Comparison of ENCODE assay signal across 8 cellular contexts in the genomic region with DNA sequence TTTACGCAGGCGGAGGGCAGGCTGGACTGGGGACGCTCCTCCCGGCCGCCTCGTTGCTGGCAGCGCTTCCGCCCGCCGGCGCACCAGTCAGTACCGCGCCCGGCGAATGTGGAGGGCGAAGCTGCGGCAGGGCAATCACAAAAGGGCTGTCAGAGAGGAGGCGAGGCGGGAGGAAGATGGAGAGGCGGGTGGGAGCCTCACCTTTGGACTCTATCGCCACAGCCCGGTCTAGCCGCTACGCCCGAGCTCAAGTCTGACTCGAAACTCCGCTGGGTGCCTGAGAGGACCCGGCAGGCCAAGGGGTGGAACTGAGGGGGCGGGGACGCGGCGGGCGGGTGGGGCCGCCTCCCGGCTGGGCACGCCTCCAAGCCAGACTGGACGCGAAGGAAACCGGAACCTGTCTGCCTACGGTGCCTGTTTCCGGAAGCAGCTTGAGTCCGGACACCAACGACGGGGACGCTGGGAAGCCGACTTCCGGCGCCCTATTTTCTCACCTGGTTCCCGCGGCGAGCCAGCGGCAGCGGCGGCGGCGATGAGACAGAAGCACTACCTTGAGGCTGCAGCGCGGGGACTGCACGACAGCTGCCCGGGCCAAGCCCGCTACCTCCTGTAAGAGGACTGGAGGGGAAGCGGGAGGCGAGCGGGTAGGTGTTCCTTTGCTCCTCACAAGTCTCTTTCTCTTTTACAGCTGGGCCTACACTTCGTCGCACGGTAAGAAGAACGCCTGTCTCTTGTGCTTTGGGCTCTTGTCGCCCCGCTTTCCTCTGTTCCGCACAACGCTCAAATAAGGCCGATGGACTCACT.
DNase-seq lines count a peak whose midpoint lies in the region; ATAC-seq lines count a peak whose summit lies in the region.

A gene (plus strand): TSS at position 483 of the 804 bp plus-strand sequence.

- H3K27me3 ChIP-seq in endocrine pancreas (ENCODE audit: control insufficient read depth, insufficient read depth, low read length), result no peaks in the 10 kb centered on the region

- peak; percentile 89 for ATAC-seq in GM21367 (IDR thresholded peaks at IDR 0.05; ENCODE audit: unreplicated experiment)
- ATAC-seq in activated CD8-positive, alpha-beta memory T cell treated with anti-CD3 and anti-CD28 coated beads, Interleukin-2, amount 10 ng/mL, durations not matched to agents 7 days and 5 days, result peak; percentile 89

- no peaks in the 10 kb centered on the region for H3K27me3 Mint-ChIP-seq in activated CD8-positive, alpha-beta memory T cell treated with anti-CD3 and anti-CD28 coated beads, Interleukin-2, amount 10 ng/mL, durations not matched to agents 7 days and 5 days

- peak within 1 kb of the TSS; percentile 98 for H3K4me3 ChIP-seq in endocrine pancreas (ENCODE audit: control insufficient read depth, insufficient read depth, low read length)

- H3K9ac ChIP-seq in endocrine pancreas (ENCODE audit: control insufficient read depth, insufficient read depth, low read length), result peak within 1 kb of the TSS; percentile 93

- no peaks in the 10 kb centered on the region for H3K4me1 ChIP-seq in endocrine pancreas (ENCODE audit: control insufficient read depth, insufficient read depth, low read length)

- CTCF ChIA-PET in activated CD8-positive, alpha-beta memory T cell treated with anti-CD3 and anti-CD28 coated beads, Interleukin-2, amount 10 ng/mL, durations not matched to agents 7 days and 5 days (lab: Charles Lee), result interaction anchor here (0.9 to 1.2 kb wide), 3 partner anchors 14 to 946 kb away, joined by 3 to 6 read pairs (median 4); no protein-coding TSS in a partner anchor

- DNase-seq in COR-L47 (lab: John Stamatoyannopoulos, UW) (peak; percentile 98), HT1080 (ENCODE audit: low read depth) (peak; percentile 82), NOMO-1 (lab: John Stamatoyannopoulos, UW; ENCODE audit: unreplicated experiment in 2 of 2) (peak; percentile 91), mesenteric fat pad (ENCODE audit: low spot score) (peak; percentile 98)
- DNase-seq in activated CD8-positive, alpha-beta memory T cell treated with anti-CD3 and anti-CD28 coated beads, Interleukin-2, amount 10 ng/mL, durations not matched to agents 7 days and 5 days, result peak; percentile 96
- DNase-seq in stimulated activated CD8-positive, alpha-beta memory T cell treated with anti-CD3 and anti-CD28 coated beads, Interleukin-15, amount 100 ng/mL, for 1 hour (ENCODE audit: low read depth), result peak; percentile 88

- H3K27ac Mint-ChIP-seq in activated CD8-positive, alpha-beta memory T cell treated with anti-CD3 and anti-CD28 coated beads, Interleukin-2, amount 10 ng/mL, durations not matched to agents 7 days and 5 days, result peak within 1 kb of the TSS; percentile 96

- H3K36me3 ChIP-seq in endocrine pancreas (ENCODE audit: control insufficient read depth, insufficient read depth, low read length), result no peaks in the 10 kb centered on the region

- H3K4me3 Mint-ChIP-seq in activated CD8-positive, alpha-beta memory T cell treated with anti-CD3 and anti-CD28 coated beads, Interleukin-2, amount 10 ng/mL, durations not matched to agents 7 days and 5 days, result peak within 1 kb of the TSS; percentile 87

- no peaks in the 10 kb centered on the region for H3K9me3 Mint-ChIP-seq in activated CD8-positive, alpha-beta memory T cell treated with anti-CD3 and anti-CD28 coated beads, Interleukin-2, amount 10 ng/mL, durations not matched to agents 7 days and 5 days (ENCODE audit: low read depth)

- peaks cover 44% of the 10 kb centered on the region for H3K4me1 Mint-ChIP-seq in activated CD8-positive, alpha-beta memory T cell treated with anti-CD3 and anti-CD28 coated beads, Interleukin-2, amount 10 ng/mL, durations not matched to agents 7 days and 5 days

- no peaks in the 10 kb centered on the region for H3K9me3 ChIP-seq in endocrine pancreas (ENCODE audit: control insufficient read depth, low read length)

- H3K36me3 Mint-ChIP-seq in activated CD8-positive, alpha-beta memory T cell treated with anti-CD3 and anti-CD28 coated beads, Interleukin-2, amount 10 ng/mL, durations not matched to agents 7 days and 5 days, result peaks cover 26% of the 10 kb centered on the region

Comparison
In these comparisons a context has a peak if more than half of its experiments do, and no peak if none do; other contexts are left out.
1. Peak in every context shown above with its lines: DNase-seq, ATAC-seq and H3K4me3 ChIP-seq.